8 cellular contexts compared by ENCODE assay signal in the genomic region with DNA sequence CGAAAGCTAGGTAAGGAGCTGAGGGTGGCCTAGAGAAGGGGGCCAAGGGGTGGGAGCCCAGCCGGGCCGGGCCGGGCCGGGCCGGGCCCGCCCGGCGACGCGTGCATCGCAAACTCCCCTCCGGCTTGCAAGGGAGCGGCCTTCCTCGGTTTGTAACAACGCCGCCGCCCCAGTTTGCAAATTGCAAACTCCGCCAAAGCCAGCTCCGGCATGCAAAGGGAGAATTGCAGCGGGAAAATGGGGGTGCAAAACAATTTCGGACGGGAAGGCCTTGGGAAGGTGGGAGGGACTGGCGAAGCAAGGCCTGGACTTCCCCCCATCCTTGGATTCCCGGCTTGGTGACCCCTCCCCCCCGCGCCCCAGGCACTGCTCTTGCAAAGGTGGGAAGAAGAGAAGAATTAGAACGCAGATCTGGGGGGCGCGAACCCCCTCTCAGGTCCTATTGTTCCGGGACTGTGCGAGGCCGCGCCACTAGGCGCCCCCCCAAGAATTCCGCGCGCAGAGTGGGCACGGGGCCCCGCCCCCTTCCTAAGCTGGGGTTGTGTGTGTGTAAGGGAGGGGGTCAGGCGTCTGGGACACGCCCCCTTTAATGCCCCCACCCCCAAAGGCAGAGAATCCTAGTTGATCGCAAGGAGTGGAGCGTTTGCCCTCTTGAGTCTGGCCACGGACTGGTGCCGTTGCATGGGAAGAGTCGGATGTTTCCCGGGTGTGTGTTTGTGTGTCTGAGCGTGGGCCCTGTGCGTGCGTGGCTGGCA. TPM values are rescaled to one million over a fixed set of nuclear protein-coding genes. Genes with fewer than 3 reads are reported as not detected.
DNase-seq lines count a peak whose midpoint lies in the region; ATAC-seq and TF ChIP-seq lines count a peak whose summit lies in the region.

No MANE protein-coding gene starts in this region.

- no peak overlapping the region for H2BK5ac ChIP-seq in H9 (ENCODE audit: insufficient read length, low read length)

- intact Hi-C loops in right cardiac atrium (cut with DNase I), result loop anchor here in 2 of 4 donors (5.0 to 10.0 kb wide), 3 partner anchors 45 to 83 kb away; a partner anchor contains a TSS

- WGBS in H9 (ENCODE audit: extremely low coverage, insufficient read length, low lambda C conversion rate), result no CpG with 5 or more reads among the region's 51 CpGs
- under 1% methylated on average over 51 of the region's 51 CpGs for WGBS in right cardiac atrium

- H3K79me2 ChIP-seq in H9 (ENCODE audit: insufficient read depth, low read length), result peaks cover 5% of the 10 kb centered on the region; the same call in 1 of the 2 replicates

- H3K4me3 Mint-ChIP-seq in H9, result peak overlapping the region; percentile 79 to 94

- no peak overlapping the region for H3K4ac ChIP-seq in H9 (ENCODE audit: low read depth, low read length)

- H4K91ac ChIP-seq in H9 (ENCODE audit: insufficient read length, low read depth, low read length), result no peak overlapping the region

- peaks cover 13 to 21% (median 14%) of the 10 kb centered on the region in 3 experiments; a peak in 6 of 7 replicates for H3K36me3 Mint-ChIP-seq in H9 (ENCODE audit: insufficient read depth in 1 of 3, low read depth in 3 of 3)

- peak overlapping the region; percentile 50 for H3K18ac ChIP-seq in H9 (ENCODE audit: insufficient read length, low read depth, low read length)

- H3K4me2 ChIP-seq in H9 (ENCODE audit: insufficient read depth, insufficient read length, low read length), result peak overlapping the region; percentile 74

- H2BK12ac ChIP-seq in H9 (ENCODE audit: insufficient read length, low read depth, low read length), result no peak overlapping the region

- H2BK120ac ChIP-seq in H9 (ENCODE audit: low read depth, low read length, poor library complexity, severe bottlenecking), result no peak overlapping the region

- H3K4me1 ChIP-seq in BE2C, result no peaks in the 10 kb centered on the region
- no peaks in the 10 kb centered on the region; the same call in 1 of the 2 replicates for H3K4me1 ChIP-seq in H9 (ENCODE audit: insufficient read depth, low read length)
- H3K4me1 ChIP-seq in adipocyte (ENCODE audit: control insufficient read depth, insufficient read depth, low read length), result peaks cover 15% of the 10 kb centered on the region
- H3K4me1 ChIP-seq in right cardiac atrium (ENCODE audit: control insufficient read depth, insufficient read depth, low read length), result peaks cover 5% of the 10 kb centered on the region
- peaks cover 6% of the 10 kb centered on the region for H3K4me1 ChIP-seq in rectal smooth muscle tissue (ENCODE audit: control insufficient read depth, insufficient read depth, low read length)

- H3K27me3 Mint-ChIP-seq in H9 (ENCODE audit: low read depth), result no peaks in the 10 kb centered on the region

- peaks cover 14% of the 10 kb centered on the region for H3K23me2 ChIP-seq in H9 (ENCODE audit: insufficient read length, low read depth, low read length, poor library complexity, severe bottlenecking)

- H4K8ac ChIP-seq in H9 (replicated peaks; ENCODE audit: insufficient read length, low read depth, low read length), result no peak overlapping the region

- H3K9me3 ChIP-seq in BE2C, result no peaks in the 10 kb centered on the region
- H3K9me3 ChIP-seq in H9 (ENCODE audit: control insufficient read depth, low read depth, low read length), result no peaks in the 10 kb centered on the region
- H3K9me3 ChIP-seq in adipocyte (ENCODE audit: control insufficient read depth, low read length), result no peaks in the 10 kb centered on the region
- H3K9me3 ChIP-seq in right cardiac atrium (ENCODE audit: control insufficient read depth, low read length), result no peaks in the 10 kb centered on the region

- H3K36me3 ChIP-seq in BE2C, result peaks cover 27% of the 10 kb centered on the region
- H3K36me3 ChIP-seq in adipocyte (ENCODE audit: control insufficient read depth, insufficient read depth, low read length, severe bottlenecking), result peaks cover 16% of the 10 kb centered on the region
- H3K36me3 ChIP-seq in rectal smooth muscle tissue (ENCODE audit: control insufficient read depth, insufficient read depth, low read length), result peaks cover 13% of the 10 kb centered on the region

- peak overlapping the region; percentile 82 for H3K9ac ChIP-seq in H9 (ENCODE audit: extremely low read depth, insufficient read length, low read length)
- peak overlapping the region; percentile 86 for H3K9ac ChIP-seq in adipocyte (ENCODE audit: low read length)
- H3K9ac ChIP-seq in rectal smooth muscle tissue (ENCODE audit: low read length), result no peak overlapping the region

- DNase-seq in BE2C (peak; percentile 53), H9 (peak; percentile 78), RPMI7951 (ENCODE audit: low read depth) (peak; percentile 55), adipocyte (ENCODE audit: low read depth) (peak; percentile 64), right cardiac atrium (peak; percentile 46 to 85 (median 80)), NK-92 (lab: John Stamatoyannopoulos, UW; ENCODE audit: unreplicated experiment) (no peak)

- H3K4me3 ChIP-seq in BE2C (ENCODE audit: low read depth, low read length) (peak overlapping the region; percentile 92), adipocyte (ENCODE audit: low read length) (peak overlapping the region; percentile 85), right cardiac atrium (ENCODE audit: low read length) (peak overlapping the region; percentile 98), rectal smooth muscle tissue (ENCODE audit: low read length) (peak overlapping the region; percentile 90)

- H3K56ac ChIP-seq in H9 (ENCODE audit: insufficient read length, low read depth, low read length), result no peak overlapping the region

- H2BK15ac ChIP-seq in H9 (ENCODE audit: low read depth, low read length), result no peak overlapping the region

- H4K5ac ChIP-seq in H9 (ENCODE audit: insufficient read length, low read depth, low read length), result no peak overlapping the region

- ATAC-seq in right cardiac atrium, result no peak
- ATAC-seq in GM18502 (IDR thresholded peaks at IDR 0.05; ENCODE audit: poor library complexity, unreplicated experiment), result no peak

- H3K14ac ChIP-seq in H9 (ENCODE audit: insufficient read depth, low read length), result peak overlapping the region; percentile 78; the same call in 1 of the 2 replicates

- peaks cover 11% of the 10 kb centered on the region for H3K79me1 ChIP-seq in H9 (ENCODE audit: insufficient read depth, low read depth, low read length, poor library complexity, severe bottlenecking)

- peaks cover 10 to 25% of the 10 kb centered on the region in 2 experiments for H3K4me1 Mint-ChIP-seq in H9

- no peak overlapping the region for H2AK5ac ChIP-seq in H9 (ENCODE audit: insufficient read length, low read length)

- H4K20me1 ChIP-seq in H9 (ENCODE audit: control insufficient read depth, insufficient read depth, insufficient read length), result no peaks in the 10 kb centered on the region

- H3K27ac ChIP-seq in H9 (ENCODE audit: insufficient read length, low read depth, low read length), result no peak overlapping the region
- H3K27ac ChIP-seq in right cardiac atrium (ENCODE audit: low read length), result peak overlapping the region; percentile 79
- H3K27ac ChIP-seq in rectal smooth muscle tissue (ENCODE audit: low read depth, low read length), result peak overlapping the region; percentile 74

- no peaks in the 10 kb centered on the region for H3K27me3 ChIP-seq in BE2C
- H3K27me3 ChIP-seq in H9 (ENCODE audit: insufficient read depth, low read length), result no peaks in the 10 kb centered on the region
- no peaks in the 10 kb centered on the region for H3K27me3 ChIP-seq in adipocyte (replicated peaks; ENCODE audit: control insufficient read depth, insufficient read depth, low read length)
- H3K27me3 ChIP-seq in right cardiac atrium (ENCODE audit: control insufficient read depth, insufficient read depth), result no peaks in the 10 kb centered on the region
- H3K27me3 ChIP-seq in rectal smooth muscle tissue (ENCODE audit: control insufficient read depth, insufficient read depth, low read length), result no peaks in the 10 kb centered on the region

- no peak for TF ChIP-seq CTCF in BE2C (IDR thresholded peaks at IDR 0.05; ENCODE audit: low read depth, low read length)
- TF ChIP-seq CTCF in H9 (conservative IDR thresholded peaks at IDR 0.05), result no peak

- no peak overlapping the region for H2AFZ ChIP-seq in H9 (ENCODE audit: low read length)

- H3K23ac ChIP-seq in H9 (ENCODE audit: insufficient read length, low read depth, low read length), result no peak overlapping the region

- H3K27ac Mint-ChIP-seq in H9, result peak overlapping the region; percentile 95 to 98 (median 96)

- no peak overlapping the region for H3T11ph ChIP-seq in H9 (ENCODE audit: low read length)

- no peaks in the 10 kb centered on the region; a peak in 2 of 5 replicates for H3K9me3 Mint-ChIP-seq in H9

- no peak overlapping the region for H2BK20ac ChIP-seq in H9 (ENCODE audit: low read depth, low read length, poor library complexity, severe bottlenecking)

RNA-seq across cellular contexts. Expression of a gene that starts 0.9 kb away (rescaled TPM):
- 34.3 TPM for polyA plus RNA-seq in BE2C (2012; ENCODE audit: insufficient read depth, insufficient read length, low read depth)
- total RNA-seq in H9 (2021) (64.2 and 65.9 TPM in 2 replicates), right cardiac atrium (10 to 100 TPM; 13.1 to 19.9 (median 17.0) TPM)
- 1.1 and 2.3 TPM in 2 replicates for total RNA-seq in RPMI7951 (2014; rRNA removed; shearing (Covaris generic))
- polyA plus RNA-seq in right cardiac atrium, result 9.8 TPM

RNA-seq across cellular contexts. Expression of a gene that starts 10.8 kb away (rescaled TPM):
- polyA plus RNA-seq in BE2C (2012; ENCODE audit: insufficient read depth, insufficient read length, low read depth), result not detected
- total RNA-seq in H9 (2021) (3.3 and 3.5 TPM in 2 replicates), right cardiac atrium (under 1 TPM; 0.42 to 0.83 (median 0.69) TPM)
- total RNA-seq in RPMI7951 (2014; rRNA removed; shearing (Covaris generic)), result 0.10 TPM in 1 of 2 replicates, not detected in the other
- 1.2 TPM for polyA plus RNA-seq in right cardiac atrium

RNA-seq across cellular contexts. Expression of a gene that starts 11.6 kb away (rescaled TPM):
- 164 TPM for polyA plus RNA-seq in BE2C (2012; ENCODE audit: insufficient read depth, insufficient read length, low read depth)
- total RNA-seq in H9 (2021) (75.1 and 78.4 TPM in 2 replicates), right cardiac atrium (10 to 100 TPM; 46.1 to 50.8 (median 48.3) TPM)
- 159 TPM in 2 replicates for total RNA-seq in RPMI7951 (2014; rRNA removed; shearing (Covaris generic))
- polyA plus RNA-seq in right cardiac atrium, result 57.7 TPM

RNA-seq across cellular contexts. Expression of a gene that starts 48.0 kb away (rescaled TPM):
- polyA plus RNA-seq in BE2C (2012; ENCODE audit: insufficient read depth, insufficient read length, low read depth), result 1.3 TPM
- 8.3 and 9.9 TPM in 2 replicates for total RNA-seq in H9 (2021)
- 81.8 and 84.2 TPM in 2 replicates for total RNA-seq in RPMI7951 (2014; rRNA removed; shearing (Covaris generic))
- 100 to 1,000 TPM in 1 of 4 donors, 10 to 100 TPM in 3; 76.7 to 106 (median 85.3) TPM for total RNA-seq in right cardiac atrium
- 153 TPM for polyA plus RNA-seq in right cardiac atrium

RNA-seq across cellular contexts. Expression of a gene that starts 50.1 kb away (rescaled TPM):
- 86.5 TPM for polyA plus RNA-seq in BE2C (2012; ENCODE audit: insufficient read depth, insufficient read length, low read depth)
- total RNA-seq in H9 (2021) (85.3 and 86.4 TPM in 2 replicates), right cardiac atrium (10 to 100 TPM; 41.8 to 52.7 (median 42.3) TPM)
- 7.1 and 16.0 TPM in 2 replicates for total RNA-seq in RPMI7951 (2014; rRNA removed; shearing (Covaris generic))
- polyA plus RNA-seq in right cardiac atrium, result 23.3 TPM
